Comparison of ENCODE assay signal across 10 cellular contexts in genomic region chr22:30859714-30860095, GRCh38.
"Had no signal": no experiment of that assay in that cellular context is flagged by ENCODE, and none has a peak within 500 bp of the region (broad histone marks: within the 10 kb centered on the region; RNA-seq: fewer than 3 reads in every experiment).

No MANE protein-coding gene starts in this region.

- DNase-seq: activated CD4-positive, alpha-beta T cell treated with anti-CD3 and anti-CD28 coated beads, Interleukin-2, amount 10 ng/mL, durations not matched to agents 7 days and 5 days; activated naive CD4-positive, alpha-beta T cell treated with Interleukin-2 at 50 U/mL for 16 hours; activated naive CD8-positive, alpha-beta T cell treated with anti-CD3 and anti-CD28 coated beads, Interleukin-2, amount 10 ng/mL, durations not matched to agents 7 days and 5 days; amygdala; foreskin fibroblast; islet precursor cell; lower lobe of right lung; retina; stimulated activated naive CD4-positive, alpha-beta T cell treated with Interleukin-2 at 50 U/mL for 16 hours had no signal

- ATAC-seq: left colon, lower lobe of right lung had no signal
